1 cellular context compared by ENCODE assay signal in the genomic region with DNA sequence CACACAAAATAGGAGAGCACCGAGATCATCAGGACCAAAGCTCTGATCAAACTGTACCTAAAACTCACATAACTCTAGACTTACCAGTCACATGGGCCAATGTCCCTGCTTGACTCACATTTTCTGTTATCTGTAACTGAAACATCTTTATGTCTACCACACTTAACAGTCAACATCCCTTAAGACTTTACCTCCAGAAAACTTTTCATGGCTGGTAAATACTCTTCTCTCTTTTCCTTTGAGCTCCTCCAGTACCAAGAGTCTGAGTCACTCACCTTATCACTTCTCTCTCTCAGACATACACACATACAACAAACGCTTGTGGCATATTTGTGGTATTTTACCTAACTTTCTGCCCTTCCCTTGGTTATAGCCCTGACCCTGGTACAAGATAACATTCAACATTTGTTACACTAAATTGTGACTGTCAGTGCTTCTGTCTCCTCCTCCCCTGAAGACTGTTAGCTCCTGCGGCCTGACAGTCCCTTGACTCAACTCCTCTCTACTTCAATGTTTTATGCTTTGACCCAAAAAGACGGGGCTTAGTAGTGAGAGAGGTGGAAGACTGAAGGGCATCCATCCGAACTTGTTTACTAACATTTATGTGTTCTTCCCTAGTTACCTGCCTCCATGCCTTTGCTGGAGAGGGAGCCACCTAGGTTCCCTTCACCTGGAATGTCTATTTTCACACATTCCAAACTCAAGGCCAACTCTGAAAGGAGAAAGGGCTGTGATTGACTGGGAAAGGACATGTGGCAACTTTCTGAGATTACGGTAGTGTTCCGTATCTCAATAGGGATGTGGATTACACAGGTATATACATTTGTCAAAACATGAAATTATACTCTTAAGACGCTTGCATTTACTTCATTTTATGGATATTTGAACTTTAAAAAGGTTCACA.
TF ChIP-seq lines count a peak whose summit lies in the region.

No MANE protein-coding gene starts in this region.

TF ChIP-seq in K562, 482 proteins besides CTCF, POLR2A, EP300 and RAD21 (continued from another document and continues in another):
- TF ChIP-seq, protein P1, sequence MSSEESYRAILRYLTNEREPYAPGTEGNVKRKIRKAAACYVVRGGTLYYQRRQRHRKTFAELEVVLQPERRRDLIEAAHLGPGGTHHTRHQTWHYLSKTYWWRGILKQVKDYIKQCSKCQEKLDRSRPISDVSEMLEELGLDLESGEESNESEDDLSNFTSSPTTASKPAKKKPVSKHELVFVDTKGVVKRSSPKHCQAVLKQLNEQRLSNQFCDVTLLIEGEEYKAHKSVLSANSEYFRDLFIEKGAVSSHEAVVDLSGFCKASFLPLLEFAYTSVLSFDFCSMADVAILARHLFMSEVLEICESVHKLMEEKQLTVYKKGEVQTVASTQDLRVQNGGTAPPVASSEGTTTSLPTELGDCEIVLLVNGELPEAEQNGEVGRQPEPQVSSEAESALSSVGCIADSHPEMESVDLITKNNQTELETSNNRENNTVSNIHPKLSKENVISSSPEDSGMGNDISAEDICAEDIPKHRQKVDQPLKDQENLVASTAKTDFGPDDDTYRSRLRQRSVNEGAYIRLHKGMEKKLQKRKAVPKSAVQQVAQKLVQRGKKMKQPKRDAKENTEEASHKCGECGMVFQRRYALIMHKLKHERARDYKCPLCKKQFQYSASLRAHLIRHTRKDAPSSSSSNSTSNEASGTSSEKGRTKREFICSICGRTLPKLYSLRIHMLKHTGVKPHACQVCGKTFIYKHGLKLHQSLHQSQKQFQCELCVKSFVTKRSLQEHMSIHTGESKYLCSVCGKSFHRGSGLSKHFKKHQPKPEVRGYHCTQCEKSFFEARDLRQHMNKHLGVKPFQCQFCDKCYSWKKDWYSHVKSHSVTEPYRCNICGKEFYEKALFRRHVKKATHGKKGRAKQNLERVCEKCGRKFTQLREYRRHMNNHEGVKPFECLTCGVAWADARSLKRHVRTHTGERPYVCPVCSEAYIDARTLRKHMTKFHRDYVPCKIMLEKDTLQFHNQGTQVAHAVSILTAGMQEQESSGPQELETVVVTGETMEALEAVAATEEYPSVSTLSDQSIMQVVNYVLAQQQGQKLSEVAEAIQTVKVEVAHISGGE (CRISPR knock-in tag; IDR thresholded peaks at IDR 0.05), result 0 out of 6 replicates have a peak, but pooled peaks of 1 of the 3 experiments have one; percentile 30
- TF ChIP-seq ZNF165 (CRISPR knock-in tag; IDR thresholded peaks at IDR 0.05; ENCODE audit: borderline replicate concordance) (no peak), SMARCA4 (IDR thresholded peaks at IDR 0.05) (peak; percentile 95), RBM17 (IDR thresholded peaks at IDR 0.05; ENCODE audit: borderline replicate concordance, low read depth, low read length) (no peak), POLR2B (IDR thresholded peaks at IDR 0.05; ENCODE audit: low read depth, partially characterized antibody) (no peak), OTX1 (CRISPR knock-in tag; IDR thresholded peaks at IDR 0.05) (0 out of 2 replicates have a peak, but pooled peaks have one; percentile 22), STAG1 (CRISPR knock-in tag; IDR thresholded peaks at IDR 0.05; ENCODE audit: borderline replicate concordance) (no peak), XRCC5 (IDR thresholded peaks at IDR 0.05; ENCODE audit: low read depth, low read length) (0 out of 2 replicates have a peak, but pooled peaks have one; percentile 45), BMI1 (IDR thresholded peaks at IDR 0.05; ENCODE audit: low read length) (no peak), SMARCE1 (IDR thresholded peaks at IDR 0.05) (peak; percentile 97), ZNF57 (CRISPR knock-in tag; IDR thresholded peaks at IDR 0.05) (no peak), KDM1A (IDR thresholded peaks at IDR 0.05) (peak; percentile 90 to 92), NR2C1 (IDR thresholded peaks at IDR 0.05) (no peak), NR2C1 (tag; IDR thresholded peaks at IDR 0.05) (0 out of 2 replicates have a peak, but pooled peaks have one; percentile 22), U2AF2 (optimal IDR thresholded peaks at IDR 0.05; ENCODE audit: low read depth, low read length) (no peak), TCF3 (CRISPR knock-in tag; IDR thresholded peaks at IDR 0.05) (peak; percentile 77), MTA1 (IDR thresholded peaks at IDR 0.05; ENCODE audit: borderline replicate concordance) (peak; percentile 53; the same call in 1 of the 2 replicates), RAD51 (IDR thresholded peaks at IDR 0.05; ENCODE audit: borderline replicate concordance, low read depth) (peak; percentile 61), EP400 (IDR thresholded peaks at IDR 0.05) (peak; percentile 15; the same call in 1 of the 2 replicates), MAFG (tag; conservative IDR thresholded peaks at IDR 0.05) (0 out of 2 replicates have a peak, but pooled peaks have one; percentile 21), ZNF699 (CRISPR knock-in tag; IDR thresholded peaks at IDR 0.05; ENCODE audit: insufficient replicate concordance) (no peak), POLR2AphosphoS5 (IDR thresholded peaks at IDR 0.05; ENCODE audit: control insufficient read depth, insufficient read depth, low read depth, low read length) (peak; percentile 63; the same call in 1 of the 2 replicates), ELF4 (CRISPR knock-in tag; IDR thresholded peaks at IDR 0.05) (peak; percentile 57; the same call in 1 of the 2 replicates), ZNF77 (CRISPR knock-in tag; IDR thresholded peaks at IDR 0.05) (no peak), SMAD3 (CRISPR knock-in tag; conservative IDR thresholded peaks at IDR 0.05) (no peak), SUPT5H (IDR thresholded peaks at IDR 0.05) (no peak)
- TF ChIP-seq, protein P2, sequence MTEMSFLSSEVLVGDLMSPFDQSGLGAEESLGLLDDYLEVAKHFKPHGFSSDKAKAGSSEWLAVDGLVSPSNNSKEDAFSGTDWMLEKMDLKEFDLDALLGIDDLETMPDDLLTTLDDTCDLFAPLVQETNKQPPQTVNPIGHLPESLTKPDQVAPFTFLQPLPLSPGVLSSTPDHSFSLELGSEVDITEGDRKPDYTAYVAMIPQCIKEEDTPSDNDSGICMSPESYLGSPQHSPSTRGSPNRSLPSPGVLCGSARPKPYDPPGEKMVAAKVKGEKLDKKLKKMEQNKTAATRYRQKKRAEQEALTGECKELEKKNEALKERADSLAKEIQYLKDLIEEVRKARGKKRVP (CRISPR knock-in tag; IDR thresholded peaks at IDR 0.05), result 0 out of 2 replicates have a peak, but pooled peaks have one; percentile 42
- TF ChIP-seq, protein P3, sequence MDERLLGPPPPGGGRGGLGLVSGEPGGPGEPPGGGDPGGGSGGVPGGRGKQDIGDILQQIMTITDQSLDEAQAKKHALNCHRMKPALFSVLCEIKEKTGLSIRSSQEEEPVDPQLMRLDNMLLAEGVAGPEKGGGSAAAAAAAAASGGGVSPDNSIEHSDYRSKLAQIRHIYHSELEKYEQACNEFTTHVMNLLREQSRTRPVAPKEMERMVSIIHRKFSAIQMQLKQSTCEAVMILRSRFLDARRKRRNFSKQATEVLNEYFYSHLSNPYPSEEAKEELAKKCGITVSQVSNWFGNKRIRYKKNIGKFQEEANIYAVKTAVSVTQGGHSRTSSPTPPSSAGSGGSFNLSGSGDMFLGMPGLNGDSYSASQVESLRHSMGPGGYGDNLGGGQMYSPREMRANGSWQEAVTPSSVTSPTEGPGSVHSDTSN (CRISPR knock-in tag; IDR thresholded peaks at IDR 0.05; ENCODE audit: low read depth), result no peak
- TF ChIP-seq, protein P3 (tag; conservative IDR thresholded peaks at IDR 0.05; ENCODE audit: low read depth), result peak; percentile 74
- TF ChIP-seq, protein P4, sequence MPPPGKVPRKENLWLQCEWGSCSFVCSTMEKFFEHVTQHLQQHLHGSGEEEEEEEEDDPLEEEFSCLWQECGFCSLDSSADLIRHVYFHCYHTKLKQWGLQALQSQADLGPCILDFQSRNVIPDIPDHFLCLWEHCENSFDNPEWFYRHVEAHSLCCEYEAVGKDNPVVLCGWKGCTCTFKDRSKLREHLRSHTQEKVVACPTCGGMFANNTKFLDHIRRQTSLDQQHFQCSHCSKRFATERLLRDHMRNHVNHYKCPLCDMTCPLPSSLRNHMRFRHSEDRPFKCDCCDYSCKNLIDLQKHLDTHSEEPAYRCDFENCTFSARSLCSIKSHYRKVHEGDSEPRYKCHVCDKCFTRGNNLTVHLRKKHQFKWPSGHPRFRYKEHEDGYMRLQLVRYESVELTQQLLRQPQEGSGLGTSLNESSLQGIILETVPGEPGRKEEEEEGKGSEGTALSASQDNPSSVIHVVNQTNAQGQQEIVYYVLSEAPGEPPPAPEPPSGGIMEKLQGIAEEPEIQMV (tag; conservative IDR thresholded peaks at IDR 0.05; ENCODE audit: low read depth), result no peak
- TF ChIP-seq, protein P5, sequence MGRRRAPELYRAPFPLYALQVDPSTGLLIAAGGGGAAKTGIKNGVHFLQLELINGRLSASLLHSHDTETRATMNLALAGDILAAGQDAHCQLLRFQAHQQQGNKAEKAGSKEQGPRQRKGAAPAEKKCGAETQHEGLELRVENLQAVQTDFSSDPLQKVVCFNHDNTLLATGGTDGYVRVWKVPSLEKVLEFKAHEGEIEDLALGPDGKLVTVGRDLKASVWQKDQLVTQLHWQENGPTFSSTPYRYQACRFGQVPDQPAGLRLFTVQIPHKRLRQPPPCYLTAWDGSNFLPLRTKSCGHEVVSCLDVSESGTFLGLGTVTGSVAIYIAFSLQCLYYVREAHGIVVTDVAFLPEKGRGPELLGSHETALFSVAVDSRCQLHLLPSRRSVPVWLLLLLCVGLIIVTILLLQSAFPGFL (CRISPR knock-in tag; IDR thresholded peaks at IDR 0.05), result no peak
- TF ChIP-seq, protein P6, sequence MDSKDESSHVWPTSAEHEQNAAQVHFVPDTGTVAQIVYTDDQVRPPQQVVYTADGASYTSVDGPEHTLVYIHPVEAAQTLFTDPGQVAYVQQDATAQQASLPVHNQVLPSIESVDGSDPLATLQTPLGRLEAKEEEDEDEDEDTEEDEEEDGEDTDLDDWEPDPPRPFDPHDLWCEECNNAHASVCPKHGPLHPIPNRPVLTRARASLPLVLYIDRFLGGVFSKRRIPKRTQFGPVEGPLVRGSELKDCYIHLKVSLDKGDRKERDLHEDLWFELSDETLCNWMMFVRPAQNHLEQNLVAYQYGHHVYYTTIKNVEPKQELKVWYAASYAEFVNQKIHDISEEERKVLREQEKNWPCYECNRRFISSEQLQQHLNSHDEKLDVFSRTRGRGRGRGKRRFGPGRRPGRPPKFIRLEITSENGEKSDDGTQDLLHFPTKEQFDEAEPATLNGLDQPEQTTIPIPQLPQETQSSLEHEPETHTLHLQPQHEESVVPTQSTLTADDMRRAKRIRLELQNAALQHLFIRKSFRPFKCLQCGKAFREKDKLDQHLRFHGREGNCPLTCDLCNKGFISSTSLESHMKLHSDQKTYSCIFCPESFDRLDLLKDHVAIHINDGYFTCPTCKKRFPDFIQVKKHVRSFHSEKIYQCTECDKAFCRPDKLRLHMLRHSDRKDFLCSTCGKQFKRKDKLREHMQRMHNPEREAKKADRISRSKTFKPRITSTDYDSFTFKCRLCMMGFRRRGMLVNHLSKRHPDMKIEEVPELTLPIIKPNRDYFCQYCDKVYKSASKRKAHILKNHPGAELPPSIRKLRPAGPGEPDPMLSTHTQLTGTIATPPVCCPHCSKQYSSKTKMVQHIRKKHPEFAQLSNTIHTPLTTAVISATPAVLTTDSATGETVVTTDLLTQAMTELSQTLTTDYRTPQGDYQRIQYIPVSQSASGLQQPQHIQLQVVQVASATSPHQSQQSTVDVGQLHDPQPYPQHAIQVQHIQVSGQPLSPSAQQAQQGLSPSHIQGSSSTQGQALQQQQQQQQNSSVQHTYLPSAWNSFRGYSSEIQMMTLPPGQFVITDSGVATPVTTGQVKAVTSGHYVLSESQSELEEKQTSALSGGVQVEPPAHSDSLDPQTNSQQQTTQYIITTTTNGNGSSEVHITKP (IDR thresholded peaks at IDR 0.05; ENCODE audit: partially characterized antibody), result peak; percentile 55
- TF ChIP-seq, protein P7, sequence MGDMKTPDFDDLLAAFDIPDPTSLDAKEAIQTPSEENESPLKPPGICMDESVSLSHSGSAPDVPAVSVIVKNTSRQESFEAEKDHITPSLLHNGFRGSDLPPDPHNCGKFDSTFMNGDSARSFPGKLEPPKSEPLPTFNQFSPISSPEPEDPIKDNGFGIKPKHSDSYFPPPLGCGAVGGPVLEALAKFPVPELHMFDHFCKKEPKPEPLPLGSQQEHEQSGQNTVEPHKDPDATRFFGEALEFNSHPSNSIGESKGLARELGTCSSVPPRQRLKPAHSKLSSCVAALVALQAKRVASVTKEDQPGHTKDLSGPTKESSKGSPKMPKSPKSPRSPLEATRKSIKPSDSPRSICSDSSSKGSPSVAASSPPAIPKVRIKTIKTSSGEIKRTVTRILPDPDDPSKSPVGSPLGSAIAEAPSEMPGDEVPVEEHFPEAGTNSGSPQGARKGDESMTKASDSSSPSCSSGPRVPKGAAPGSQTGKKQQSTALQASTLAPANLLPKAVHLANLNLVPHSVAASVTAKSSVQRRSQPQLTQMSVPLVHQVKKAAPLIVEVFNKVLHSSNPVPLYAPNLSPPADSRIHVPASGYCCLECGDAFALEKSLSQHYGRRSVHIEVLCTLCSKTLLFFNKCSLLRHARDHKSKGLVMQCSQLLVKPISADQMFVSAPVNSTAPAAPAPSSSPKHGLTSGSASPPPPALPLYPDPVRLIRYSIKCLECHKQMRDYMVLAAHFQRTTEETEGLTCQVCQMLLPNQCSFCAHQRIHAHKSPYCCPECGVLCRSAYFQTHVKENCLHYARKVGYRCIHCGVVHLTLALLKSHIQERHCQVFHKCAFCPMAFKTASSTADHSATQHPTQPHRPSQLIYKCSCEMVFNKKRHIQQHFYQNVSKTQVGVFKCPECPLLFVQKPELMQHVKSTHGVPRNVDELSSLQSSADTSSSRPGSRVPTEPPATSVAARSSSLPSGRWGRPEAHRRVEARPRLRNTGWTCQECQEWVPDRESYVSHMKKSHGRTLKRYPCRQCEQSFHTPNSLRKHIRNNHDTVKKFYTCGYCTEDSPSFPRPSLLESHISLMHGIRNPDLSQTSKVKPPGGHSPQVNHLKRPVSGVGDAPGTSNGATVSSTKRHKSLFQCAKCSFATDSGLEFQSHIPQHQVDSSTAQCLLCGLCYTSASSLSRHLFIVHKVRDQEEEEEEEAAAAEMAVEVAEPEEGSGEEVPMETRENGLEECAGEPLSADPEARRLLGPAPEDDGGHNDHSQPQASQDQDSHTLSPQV (IDR thresholded peaks at IDR 0.05), result peak; percentile 61
- TF ChIP-seq, protein P8, sequence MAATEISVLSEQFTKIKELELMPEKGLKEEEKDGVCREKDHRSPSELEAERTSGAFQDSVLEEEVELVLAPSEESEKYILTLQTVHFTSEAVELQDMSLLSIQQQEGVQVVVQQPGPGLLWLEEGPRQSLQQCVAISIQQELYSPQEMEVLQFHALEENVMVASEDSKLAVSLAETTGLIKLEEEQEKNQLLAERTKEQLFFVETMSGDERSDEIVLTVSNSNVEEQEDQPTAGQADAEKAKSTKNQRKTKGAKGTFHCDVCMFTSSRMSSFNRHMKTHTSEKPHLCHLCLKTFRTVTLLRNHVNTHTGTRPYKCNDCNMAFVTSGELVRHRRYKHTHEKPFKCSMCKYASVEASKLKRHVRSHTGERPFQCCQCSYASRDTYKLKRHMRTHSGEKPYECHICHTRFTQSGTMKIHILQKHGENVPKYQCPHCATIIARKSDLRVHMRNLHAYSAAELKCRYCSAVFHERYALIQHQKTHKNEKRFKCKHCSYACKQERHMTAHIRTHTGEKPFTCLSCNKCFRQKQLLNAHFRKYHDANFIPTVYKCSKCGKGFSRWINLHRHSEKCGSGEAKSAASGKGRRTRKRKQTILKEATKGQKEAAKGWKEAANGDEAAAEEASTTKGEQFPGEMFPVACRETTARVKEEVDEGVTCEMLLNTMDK (IDR thresholded peaks at IDR 0.05; ENCODE audit: borderline replicate concordance, insufficient read depth, low read depth, low read length, poor library complexity, severe bottlenecking), result no peak
